8 cellular contexts compared by ENCODE assay signal in the genomic region with DNA sequence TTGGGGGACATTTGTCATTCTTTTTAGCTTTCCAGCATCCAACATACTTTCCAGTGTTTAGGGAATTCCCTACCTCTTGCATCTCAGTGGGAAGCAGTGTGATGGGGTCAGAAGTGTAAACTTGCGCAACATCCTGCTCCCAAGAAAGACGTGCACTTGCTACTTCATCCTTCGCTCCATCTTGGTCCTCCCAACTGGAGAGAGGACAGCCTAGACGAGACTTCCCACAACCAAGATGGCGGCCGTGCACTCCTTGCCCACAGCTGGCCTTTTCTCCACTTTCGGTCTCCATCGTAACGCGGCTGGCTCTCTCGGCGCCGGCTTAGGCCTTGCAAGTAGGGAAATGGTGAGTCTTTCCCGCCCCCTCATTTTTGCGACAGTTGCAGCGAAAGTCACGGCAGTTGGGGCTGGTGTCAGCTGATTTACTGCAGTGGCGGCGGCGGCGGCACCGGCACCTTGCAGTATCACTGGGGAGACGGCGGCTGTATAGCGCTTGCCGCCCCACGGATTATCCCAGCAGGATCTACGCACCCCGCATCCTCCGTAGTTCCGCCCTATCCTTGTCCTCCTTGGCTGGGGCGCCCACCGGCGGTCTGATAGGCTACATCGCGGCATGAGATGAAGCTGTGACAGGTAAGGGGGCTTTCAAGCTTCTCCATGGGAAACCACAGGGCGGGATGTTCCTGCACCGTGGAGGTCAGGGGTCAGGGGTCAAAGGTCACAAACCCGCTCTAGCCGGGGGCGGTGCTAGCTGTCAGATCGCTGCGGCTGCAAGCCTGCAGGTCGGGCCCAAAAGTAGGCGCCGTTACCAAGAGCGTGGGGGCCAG. TPM values are rescaled to one million over a fixed set of nuclear protein-coding genes. Genes with fewer than 3 reads are reported as not detected.
DNase-seq lines count a peak whose midpoint lies in the region; ATAC-seq and TF ChIP-seq lines count a peak whose summit lies in the region.

A gene (plus strand): TSS at position 416 of the 827 bp plus-strand sequence. CDS start 21,157 bp downstream, outside the sequence.

- DNase-seq in CD8-positive, alpha-beta T cell: peak; percentile 89 to 98 (median 91)
- DNase-seq in HS-27A (ENCODE audit: low read depth) (peak; percentile 90), NK-92 (lab: John Stamatoyannopoulos, UW; ENCODE audit: unreplicated experiment) (peak; percentile 86), lower lobe of right lung (peak; percentile 98)
- peak; percentile 84 to 85 for DNase-seq in activated CD8-positive, alpha-beta memory T cell treated with anti-CD3 and anti-CD28 coated beads for 1 hour (ENCODE audit: extremely low read depth in 1 of 2, low read depth in 1 of 2)
- peak; percentile 95 for DNase-seq in effector CD4-positive, alpha-beta T cell
- DNase-seq in stimulated activated CD4-positive, alpha-beta T cell treated with anti-CD3 and anti-CD28 coated beads, TNF-alpha, amount 100 ng/mL, for 24 hours (ENCODE audit: low read depth in 3 of 3): peak; percentile 91 to 97 (median 92)

- H3K4me3 ChIP-seq in CD8-positive, alpha-beta T cell (ENCODE audit: low read depth, low read length): peak within 1 kb of the TSS; percentile 87
- H3K4me3 ChIP-seq in lower lobe of right lung: peak within 1 kb of the TSS; percentile 92

- intact Hi-C loops in CD8-positive, alpha-beta T cell (cut with DNase I, micrococcal nuclease): loop anchor here (1.0 to 5.0 kb wide), 8 partner anchors 13 to 1392 kb away; a partner anchor contains a TSS
- intact Hi-C loops in lower lobe of right lung (cut with DNase I): no loop called here

- no peak for TF ChIP-seq CTCF in CD8-positive, alpha-beta T cell (IDR thresholded peaks at IDR 0.05)
- no peak for TF ChIP-seq CTCF in lower lobe of right lung (IDR thresholded peaks at IDR 0.05)

- H3K27ac ChIP-seq in CD8-positive, alpha-beta T cell (ENCODE audit: low read depth, low read length): peak within 1 kb of the TSS; percentile 69
- peak within 1 kb of the TSS; percentile 89 for H3K27ac ChIP-seq in lower lobe of right lung

- H3K36me3 ChIP-seq in CD8-positive, alpha-beta T cell (ENCODE audit: insufficient read depth, low read length): no peaks in the 10 kb centered on the region
- H3K36me3 ChIP-seq in lower lobe of right lung: no peaks in the 10 kb centered on the region

- CTCF ChIA-PET in CD8-positive, alpha-beta T cell (lab: Charles Lee): interaction anchor here (0.6 to 1.6 kb wide), 3 partner anchors 10 to 52 kb away, joined by 4 to 5 read pairs (median 4); no protein-coding TSS in a partner anchor

- POLR2A ChIA-PET in CD8-positive, alpha-beta T cell (lab: Charles Lee): interaction anchor here (0.7 to 5.9 kb wide), 5 partner anchors 10 to 980 kb away, joined by 3 to 60 read pairs (median 3); a partner anchor contains a TSS

- no peaks in the 10 kb centered on the region for H3K9me3 Mint-ChIP-seq in CD8-positive, alpha-beta T cell

- H3K4me3 Mint-ChIP-seq in CD8-positive, alpha-beta T cell: peak within 1 kb of the TSS; percentile 93

- peak; percentile 88 for ATAC-seq in CD8-positive, alpha-beta T cell
- ATAC-seq in GM19467 (IDR thresholded peaks at IDR 0.05; ENCODE audit: unreplicated experiment) (peak; percentile 96), lower lobe of right lung (peak; percentile 98 to 99)

- no peaks in the 10 kb centered on the region for H3K27me3 ChIP-seq in CD8-positive, alpha-beta T cell (ENCODE audit: insufficient read depth, low read length)
- no peaks in the 10 kb centered on the region for H3K27me3 ChIP-seq in lower lobe of right lung (ENCODE audit: low read depth)

- peaks cover 19% of the 10 kb centered on the region for H3K36me3 Mint-ChIP-seq in CD8-positive, alpha-beta T cell

- no peaks in the 10 kb centered on the region for H3K27me3 Mint-ChIP-seq in CD8-positive, alpha-beta T cell (ENCODE audit: low read depth)

- H3K4me1 Mint-ChIP-seq in CD8-positive, alpha-beta T cell (ENCODE audit: low read depth): peaks cover 54% of the 10 kb centered on the region

- peaks cover 31% of the 10 kb centered on the region for H3K4me1 ChIP-seq in CD8-positive, alpha-beta T cell (ENCODE audit: insufficient read depth, low read length)
- peaks cover 18% of the 10 kb centered on the region for H3K4me1 ChIP-seq in lower lobe of right lung

- H3K9me3 ChIP-seq in CD8-positive, alpha-beta T cell (ENCODE audit: low read length): no peaks in the 10 kb centered on the region
- H3K9me3 ChIP-seq in lower lobe of right lung: no peaks in the 10 kb centered on the region

- peak within 1 kb of the TSS; percentile 96 for H3K27ac Mint-ChIP-seq in CD8-positive, alpha-beta T cell

RNA-seq across cellular contexts. Expression of the gene that starts here (rescaled TPM):
- total RNA-seq in CD8-positive, alpha-beta T cell: 10 to 100 TPM; 21.0 to 22.1 TPM
- 29.1 TPM for total RNA-seq in lower lobe of right lung

Comparison
In these comparisons a context has a peak if more than half of its experiments do, and no peak if none do; other contexts are left out.
1. Peak in every context shown above with its lines: DNase-seq, ATAC-seq, H3K4me3 ChIP-seq and H3K27ac ChIP-seq.